In the genomic region with DNA sequence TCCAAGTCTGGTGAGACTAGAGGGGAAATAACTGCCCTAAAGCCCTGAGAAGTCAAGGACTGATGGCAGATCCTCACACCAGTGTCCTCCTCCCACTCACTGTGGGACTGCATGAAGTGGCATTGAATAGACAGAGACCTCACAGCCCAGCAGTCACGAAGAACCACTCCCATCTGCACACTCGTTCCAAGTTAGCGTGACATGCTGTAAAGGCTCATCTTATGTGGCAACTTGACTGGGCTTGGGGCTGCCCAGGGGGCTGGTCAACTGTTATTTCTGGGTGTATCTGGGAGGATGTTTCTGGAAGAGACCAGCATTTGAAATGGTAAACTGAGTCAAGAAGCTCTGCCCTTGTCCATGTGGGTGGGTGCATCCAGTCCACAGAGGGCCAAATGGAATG, we compare ENCODE assay signal across 18 cellular contexts.
A peak's percentile ranks its signal among the peaks of the same experiment; 100 is the strongest.
DNase-seq lines count a peak whose midpoint lies in the region; TF ChIP-seq lines count a peak whose summit lies in the region.
"Had no signal": no experiment of that assay in that cellular context is flagged by ENCODE, and none has a peak within 500 bp of the region (broad histone marks: within the 10 kb centered on the region; RNA-seq: fewer than 3 reads in every experiment).

No MANE protein-coding gene starts in this region.

- peaks cover 4% of the 10 kb centered on the region for H3K36me3 Mint-ChIP-seq in osteocyte (ENCODE audit: unreplicated experiment)
- H3K36me3 Mint-ChIP-seq: CD14-positive monocyte; CD4-positive, alpha-beta memory T cell; CD4-positive, CD25-positive, alpha-beta regulatory T cell; CD8-positive, alpha-beta memory T cell had no signal

- TF ChIP-seq CTCF in osteocyte (IDR thresholded peaks at IDR 0.05), result no peak

- no peak overlapping the region for H3K9ac ChIP-seq in BLaER1

- H3K27ac ChIP-seq in BLaER1, result no peak overlapping the region; the same call in 1 of the 2 replicates
- H3K27ac ChIP-seq: 22Rv1, A549 had no signal

- H3K4me3 Mint-ChIP-seq in osteocyte (ENCODE audit: unreplicated experiment), result no peak overlapping the region
- H3K4me3 Mint-ChIP-seq: CD14-positive monocyte; CD4-positive, alpha-beta memory T cell; CD4-positive, CD25-positive, alpha-beta regulatory T cell; CD8-positive, alpha-beta memory T cell had no signal

- H3K9me3 ChIP-seq in BLaER1, result no peaks in the 10 kb centered on the region
- H3K9me3 ChIP-seq: A549, BE2C had no signal

- H3K27me3 Mint-ChIP-seq in osteocyte (ENCODE audit: unreplicated experiment), result peaks cover 1% of the 10 kb centered on the region
- H3K27me3 Mint-ChIP-seq: CD4-positive, CD25-positive, alpha-beta regulatory T cell had no signal

- H4K20me1 ChIP-seq in BLaER1, result peaks cover 14% of the 10 kb centered on the region; the same call in 1 of the 2 replicates

- H3K4me3 ChIP-seq in BLaER1, result no peak overlapping the region
- H3K4me3 ChIP-seq: A549 had no signal

- H3K27me3 ChIP-seq in BLaER1, result no peaks in the 10 kb centered on the region
- H3K27me3 ChIP-seq: BE2C had no signal

- peaks cover 69% of the 10 kb centered on the region for H3K4me1 ChIP-seq in BLaER1
- H3K4me1 ChIP-seq: A549, BE2C had no signal

- DNase-seq in ecto neural progenitor cell (ENCODE audit: low spot score) (peak; percentile 14), osteocyte (ENCODE audit: extremely low spot score, unreplicated experiment) (peak; percentile 75), medulla oblongata (ENCODE audit: extremely low spot score) (no peak), kidney glomerular epithelial cell (lab: John Stamatoyannopoulos, UW) (no peak)
- no peak for DNase-seq in activated naive CD4-positive, alpha-beta T cell treated with Interleukin-2 at 50 U/mL for 16 hours
- DNase-seq: ACHN; BE2C; C1 segment of cervical spinal cord; CD4-positive, alpha-beta memory T cell; CD4-positive, CD25-positive, alpha-beta regulatory T cell; CD8-positive, alpha-beta memory T cell; COR-L47; DMS79 treated with DMSO at 0.1 percent for 48 hours; GF-D8 had no signal

- H3K4me1 Mint-ChIP-seq in osteocyte (ENCODE audit: unreplicated experiment), result peaks cover 4% of the 10 kb centered on the region
- H3K4me1 Mint-ChIP-seq: CD14-positive monocyte; CD4-positive, CD25-positive, alpha-beta regulatory T cell had no signal

- no peaks in the 10 kb centered on the region for H3K9me3 Mint-ChIP-seq in osteocyte (ENCODE audit: unreplicated experiment)
- H3K9me3 Mint-ChIP-seq: CD4-positive, alpha-beta memory T cell had no signal

- no peak overlapping the region for H3K27ac Mint-ChIP-seq in osteocyte (ENCODE audit: unreplicated experiment)
- H3K27ac Mint-ChIP-seq: CD14-positive monocyte; CD4-positive, alpha-beta memory T cell had no signal

- H3K4me2 ChIP-seq in BLaER1, result peak overlapping the region; percentile 54
- H3K4me2 ChIP-seq: A549 had no signal

- H3K36me3 ChIP-seq in BLaER1, result no peaks in the 10 kb centered on the region
- H3K36me3 ChIP-seq: BE2C had no signal

Comparison
In these comparisons a context has a peak if more than half of its experiments do, and no peak if none do; other contexts are left out.
1. DNase-seq: peak in ecto neural progenitor cell (single experiment) and osteocyte (single experiment); none in medulla oblongata (single experiment), kidney glomerular epithelial cell (single experiment) and activated naive CD4-positive, alpha-beta T cell treated with Interleukin-2 at 50 U/mL for 16 hours (single experiment).